Comparison of ENCODE assay signal across 1 cellular context in genomic region chr5:178416206-178416882, GRCh38.
TF ChIP-seq lines count a peak whose summit lies in the region.

No MANE protein-coding gene starts in this region.

TF ChIP-seq in WTC11, 78 proteins besides CTCF, POLR2A, EP300 and RAD21 (continued from another document):
- TF ChIP-seq ZBTB43 (CRISPR knock-in tag; IDR thresholded peaks at IDR 0.05), result no peak
- TF ChIP-seq ATF3 (CRISPR knock-in tag; conservative IDR thresholded peaks at IDR 0.05), result no peak
